12 cellular contexts compared by ENCODE assay signal in genomic region chr7:90242369-90243168, GRCh38. TPM values are rescaled to one million over a fixed set of nuclear protein-coding genes. Genes with fewer than 3 reads are reported as not detected.
DNase-seq lines count a peak whose midpoint lies in the region; ATAC-seq and TF ChIP-seq lines count a peak whose summit lies in the region.
"Had no signal": no experiment of that assay in that cellular context is flagged by ENCODE, and none has a peak within 500 bp of the region (broad histone marks: within the 10 kb centered on the region; RNA-seq: fewer than 3 reads in every experiment).

No MANE protein-coding gene starts in this region.

- TF ChIP-seq POLR2A in testis (IDR thresholded peaks at IDR 0.05): no peak

- no peaks in the 10 kb centered on the region for H3K27me3 ChIP-seq in testis
- H3K27me3 ChIP-seq: ascending aorta had no signal

- DNase-seq in mucosa of descending colon: peak in 1 of 3 donors; percentile 22
- no peak for DNase-seq in DMS153 treated with DMSO at 0.1 percent for 48 hours (lab: John Stamatoyannopoulos, UW; ENCODE audit: unreplicated experiment)
- DNase-seq in DMS79 treated with DMSO at 0.1 percent for 48 hours (lab: John Stamatoyannopoulos, UW): no peak
- DNase-seq in testis: no peak
- no peak for DNase-seq in activated gamma-delta T cell (lab: John Stamatoyannopoulos, UW)
- DNase-seq: NCI-H510A treated with DMSO at 0.1 percent for 48 hours had no signal

- WGBS in testis, 2 donors: 89 to 93% methylated on average over 3 of the region's 3 CpGs

- H3K4me3 ChIP-seq in mucosa of descending colon (no peak overlapping the region), testis (no peak overlapping the region)
- H3K4me3 ChIP-seq: ascending aorta, smooth muscle cell had no signal

- no peak overlapping the region for H3K27ac ChIP-seq in testis
- H3K27ac ChIP-seq: ascending aorta had no signal

- no peak for TF ChIP-seq CTCF in mucosa of descending colon (IDR thresholded peaks at IDR 0.05)
- no peak for TF ChIP-seq CTCF in testis (IDR thresholded peaks at IDR 0.05)

- intact Hi-C loops in mucosa of descending colon (cut with DNase I, micrococcal nuclease) (no loop called here), testis (cut with DNase I; ENCODE audit: low total_unique reads) (no loop called here)

- H3K36me3 ChIP-seq in mucosa of descending colon (ENCODE audit: low read depth) (no peaks in the 10 kb centered on the region), testis (ENCODE audit: low read depth, missing control alignments) (no peaks in the 10 kb centered on the region)
- H3K36me3 ChIP-seq: ascending aorta had no signal

- no peaks in the 10 kb centered on the region for H3K9me3 ChIP-seq in mucosa of descending colon
- H3K9me3 ChIP-seq in testis: no peaks in the 10 kb centered on the region
- H3K9me3 ChIP-seq: ascending aorta had no signal

- peak; percentile 92 for ATAC-seq in GM18867 (IDR thresholded peaks at IDR 0.05; ENCODE audit: unreplicated experiment)
- peak; percentile 67 for ATAC-seq in GM21717 (IDR thresholded peaks at IDR 0.05; ENCODE audit: unreplicated experiment)
- ATAC-seq in HG03378 (IDR thresholded peaks at IDR 0.05; ENCODE audit: unreplicated experiment): peak; percentile 31
- ATAC-seq in mucosa of descending colon: peak; percentile 68

- H3K4me1 ChIP-seq in mucosa of descending colon (ENCODE audit: low read depth) (peaks cover 6% of the 10 kb centered on the region), testis (peaks cover 4% of the 10 kb centered on the region)

RNA-seq across cellular contexts. Expression of gene CFAP69, which starts 2.4 kb away (rescaled TPM):
- total RNA-seq in mucosa of descending colon (1 to 10 TPM; 4.2 to 7.2 (median 4.5) TPM), testis (10 to 100 TPM in 1 of 2 donors, 1 to 10 TPM in 1; 8.7 to 18.0 TPM)
- 9.0 TPM for polyA plus RNA-seq in testis (ENCODE audit: insufficient read depth, low read depth, low replicate concordance)
- total RNA-seq: T-helper 1 cell treated with Interleukin-12 subunit alpha and Interleukin-12 subunit beta and Interleukin-4 antibody, amounts not matched to agents 30 ng/mL and 1 ng/mL, for 36 hours had no signal

RNA-seq across cellular contexts. Expression of gene STEAP2, which starts 31.0 kb away (rescaled TPM):
- total RNA-seq in mucosa of descending colon (10 to 100 TPM; 22.2 to 26.3 (median 23.1) TPM), testis (1 to 10 TPM; 4.3 to 4.5 TPM)
- 1.8 TPM for polyA plus RNA-seq in testis (ENCODE audit: insufficient read depth, low read depth, low replicate concordance)
- polyA plus RNA-seq: smooth muscle cell had no signal

Comparison
In these comparisons a context has a peak if more than half of its experiments do, and no peak if none do; other contexts are left out.
1. ATAC-seq: peak in every context shown above with its lines; median percentile 92 in GM18867; 68 in mucosa of descending colon; 67 in GM21717; 31 in HG03378.
2. RNA of gene STEAP2, which starts 31.0 kb away (total RNA-seq): 22.2 to 26.3 TPM in mucosa of descending colon; 4.3 to 4.5 TPM in testis; every median in the first group is over 4 times any median in the second.